ENCODE assay signal across 17 cellular contexts in genomic region chrX:101219116-101219839, GRCh38. TPM values are rescaled to one million over a fixed set of nuclear protein-coding genes. Genes with fewer than 3 reads are reported as not detected.
A peak's percentile ranks its signal among the peaks of the same experiment; 100 is the strongest.
DNase-seq lines count a peak whose midpoint lies in the region; FAIRE-seq and TF ChIP-seq lines count a peak whose summit lies in the region.
"Had no signal": no experiment of that assay in that cellular context is flagged by ENCODE, and none has a peak within 500 bp of the region (broad histone marks: within the 10 kb centered on the region; RNA-seq: fewer than 3 reads in every experiment).

Gene DRP2, plus strand, starts transcription at chrX:101219786. Its CDS starts 11,862 bp downstream, at chrX:101231648.

- H3K4ac ChIP-seq in H9 (ENCODE audit: low read depth, low read length), result no peak within 1 kb of the TSS

- no peak within 1 kb of the TSS for H2BK20ac ChIP-seq in H9 (ENCODE audit: low read depth, low read length, poor library complexity, severe bottlenecking)

- H3K14ac ChIP-seq in H9 (ENCODE audit: insufficient read depth, low read length), result peak within 1 kb of the TSS; percentile 47; the same call in 1 of the 2 replicates

- peaks cover 0 to 1% (median 0%) of the 10 kb centered on the region in 3 experiments; a peak in 1 of 7 replicates for H3K36me3 Mint-ChIP-seq in H9 (ENCODE audit: insufficient read depth in 1 of 3, low read depth in 3 of 3)
- no peaks in the 10 kb centered on the region for H3K36me3 Mint-ChIP-seq in mesothelial cell of epicardium
- H3K36me3 Mint-ChIP-seq: activated CD4-positive, alpha-beta memory T cell treated with anti-CD3 and anti-CD28 coated beads for 36 hours; activated naive CD4-positive, alpha-beta T cell treated with anti-CD3 and anti-CD28 coated beads, Interleukin-2, amount 50 U/mL, for 24 hours; naive B cell had no signal

- no peak within 1 kb of the TSS for H2BK15ac ChIP-seq in H9 (ENCODE audit: low read depth, low read length)

- no peak for FAIRE-seq in bronchial epithelial cell (lab: Jason Lieb, UNC)
- FAIRE-seq: endometrium, GM19239 had no signal

- WGBS in H9 (ENCODE audit: extremely low coverage, insufficient read length, low lambda C conversion rate), result no CpG with 5 or more reads among the region's 7 CpGs

- no peak within 1 kb of the TSS for H2AFZ ChIP-seq in H9 (ENCODE audit: low read length)

- H4K5ac ChIP-seq in H9 (ENCODE audit: insufficient read length, low read depth, low read length), result no peak within 1 kb of the TSS

- H3K9ac ChIP-seq in H9 (ENCODE audit: extremely low read depth, insufficient read length, low read length), result no peak within 1 kb of the TSS

- H3K9me3 Mint-ChIP-seq in H9 (peaks cover 60 to 66% of the 10 kb centered on the region in 2 experiments), mesothelial cell of epicardium (peaks cover 3% of the 10 kb centered on the region)
- H3K9me3 Mint-ChIP-seq: activated CD4-positive, alpha-beta memory T cell treated with anti-CD3 and anti-CD28 coated beads for 36 hours; activated naive CD4-positive, alpha-beta T cell treated with anti-CD3 and anti-CD28 coated beads, Interleukin-2, amount 50 U/mL, for 24 hours; stimulated activated naive CD8-positive, alpha-beta T cell treated with anti-CD3 and anti-CD28 coated beads, Interleukin-15, Interleukin-2, amounts not matched to agents 100 ng/mL and 50 ng/mL, for 24 hours had no signal

- no peaks in the 10 kb centered on the region for H3K36me3 ChIP-seq in bronchial epithelial cell (ENCODE audit: control insufficient read depth, insufficient read depth, low read length)

- no peaks in the 10 kb centered on the region for H3K27me3 ChIP-seq in AG04450 (ENCODE audit: control insufficient read depth, insufficient read depth, low read length)
- H3K27me3 ChIP-seq in H9 (ENCODE audit: insufficient read depth, low read length), result no peaks in the 10 kb centered on the region
- no peaks in the 10 kb centered on the region for H3K27me3 ChIP-seq in bronchial epithelial cell (ENCODE audit: control insufficient read depth, insufficient read depth, low read length)

- no peaks in the 10 kb centered on the region for H4K20me1 ChIP-seq in H9 (ENCODE audit: control insufficient read depth, insufficient read depth, insufficient read length)

- no peak within 1 kb of the TSS for H3K4me2 ChIP-seq in H9 (ENCODE audit: insufficient read depth, insufficient read length, low read length)

- H3K18ac ChIP-seq in H9 (ENCODE audit: insufficient read length, low read depth, low read length), result no peak within 1 kb of the TSS

- DNase-seq in AG04450 (ENCODE audit: low read depth, low spot score) (no peak), H9 (no peak), bronchial epithelial cell (ENCODE audit: low read depth) (peak; percentile 42), mesothelial cell of epicardium (ENCODE audit: low spot score in 2 of 2, unreplicated experiment in 2 of 2) (no peak), NCI-H1417 treated with DMSO at 0.1 percent for 48 hours (lab: John Stamatoyannopoulos, UW) (no peak), NCI-H82 (lab: John Stamatoyannopoulos, UW) (no peak), DMS153 (lab: John Stamatoyannopoulos, UW) (no peak), Kasumi-1 (lab: John Stamatoyannopoulos, UW) (no peak)
- DNase-seq: MM.1S, naive B cell, NCI-H69 had no signal

- H3K4me3 Mint-ChIP-seq in H9, result peak within 1 kb of the TSS in 1 of 2 experiments; percentile 53; a peak in 3 of 5 replicates
- peak within 1 kb of the TSS; percentile 46 for H3K4me3 Mint-ChIP-seq in mesothelial cell of epicardium
- H3K4me3 Mint-ChIP-seq: activated CD4-positive, alpha-beta memory T cell treated with anti-CD3 and anti-CD28 coated beads for 36 hours; activated naive CD4-positive, alpha-beta T cell treated with anti-CD3 and anti-CD28 coated beads, Interleukin-2, amount 50 U/mL, for 24 hours; stimulated activated naive CD8-positive, alpha-beta T cell treated with anti-CD3 and anti-CD28 coated beads, Interleukin-15, Interleukin-2, amounts not matched to agents 100 ng/mL and 50 ng/mL, for 24 hours had no signal

- no peak within 1 kb of the TSS for H3K23ac ChIP-seq in H9 (ENCODE audit: insufficient read length, low read depth, low read length)

- TF ChIP-seq CTCF in AG04450 (IDR thresholded peaks at IDR 0.05; ENCODE audit: low read depth, low read length) (no peak), H9 (conservative IDR thresholded peaks at IDR 0.05) (no peak), bronchial epithelial cell (IDR thresholded peaks at IDR 0.05; ENCODE audit: insufficient read depth, low read length, severe bottlenecking) (no peak), mesothelial cell of epicardium (IDR thresholded peaks at IDR 0.05; ENCODE audit: unreplicated experiment) (no peak)

- H2BK5ac ChIP-seq in H9 (ENCODE audit: insufficient read length, low read length), result no peak within 1 kb of the TSS

- no peak within 1 kb of the TSS for H2BK120ac ChIP-seq in H9 (ENCODE audit: low read depth, low read length, poor library complexity, severe bottlenecking)

- H2BK12ac ChIP-seq in H9 (ENCODE audit: insufficient read length, low read depth, low read length), result no peak within 1 kb of the TSS

- H4K91ac ChIP-seq in H9 (ENCODE audit: insufficient read length, low read depth, low read length), result no peak within 1 kb of the TSS

- no peaks in the 10 kb centered on the region for H3K4me1 ChIP-seq in H9 (ENCODE audit: insufficient read depth, low read length)

- H3K27ac ChIP-seq in AG04450 (ENCODE audit: low read depth, low read length) (peak within 1 kb of the TSS; percentile 61), H9 (ENCODE audit: insufficient read length, low read depth, low read length) (no peak within 1 kb of the TSS)
- H3K27ac ChIP-seq: C4-2B had no signal

- H3K9me3 ChIP-seq in AG04450 (ENCODE audit: control insufficient read depth, insufficient read depth, low read length) (no peaks in the 10 kb centered on the region), H9 (ENCODE audit: control insufficient read depth, low read depth, low read length) (peaks cover 48% of the 10 kb centered on the region)

- H2AK5ac ChIP-seq in H9 (ENCODE audit: insufficient read length, low read length), result no peak within 1 kb of the TSS

- no peak within 1 kb of the TSS for H3K56ac ChIP-seq in H9 (ENCODE audit: insufficient read length, low read depth, low read length)

- no peaks in the 10 kb centered on the region for H3K23me2 ChIP-seq in H9 (ENCODE audit: insufficient read length, low read depth, low read length, poor library complexity, severe bottlenecking)

- H3K79me2 ChIP-seq in H9 (ENCODE audit: insufficient read depth, low read length), result no peaks in the 10 kb centered on the region

- H3K4me1 Mint-ChIP-seq in H9 (peaks cover 2 to 7% of the 10 kb centered on the region in 2 experiments; a peak in 1 of 4 replicates), mesothelial cell of epicardium (peaks cover 4% of the 10 kb centered on the region)

- POLR2A ChIA-PET in AG04450 (lab: Yijun Ruan, JAX), result no interaction called here

- H4K8ac ChIP-seq in H9 (replicated peaks; ENCODE audit: insufficient read length, low read depth, low read length), result no peak within 1 kb of the TSS

- H3K27ac Mint-ChIP-seq in H9 (no peak within 1 kb of the TSS; a peak in 1 of 7 replicates), mesothelial cell of epicardium (peak within 1 kb of the TSS; percentile 62)
- H3K27ac Mint-ChIP-seq: activated CD4-positive, alpha-beta memory T cell treated with anti-CD3 and anti-CD28 coated beads for 36 hours; stimulated activated naive CD8-positive, alpha-beta T cell treated with anti-CD3 and anti-CD28 coated beads, Interleukin-15, Interleukin-2, amounts not matched to agents 100 ng/mL and 50 ng/mL, for 24 hours had no signal

- H3K27me3 Mint-ChIP-seq in H9 (ENCODE audit: low read depth) (no peaks in the 10 kb centered on the region; the same call in none of the 2 replicates), mesothelial cell of epicardium (ENCODE audit: low read depth) (no peaks in the 10 kb centered on the region)
- H3K27me3 Mint-ChIP-seq: activated CD4-positive, alpha-beta memory T cell treated with anti-CD3 and anti-CD28 coated beads for 36 hours; activated naive CD4-positive, alpha-beta T cell treated with anti-CD3 and anti-CD28 coated beads, Interleukin-2, amount 50 U/mL, for 24 hours; stimulated activated naive CD8-positive, alpha-beta T cell treated with anti-CD3 and anti-CD28 coated beads, Interleukin-15, Interleukin-2, amounts not matched to agents 100 ng/mL and 50 ng/mL, for 24 hours had no signal

- CTCF ChIA-PET in AG04450 (lab: Charles Lee), result interaction anchor here (0.5 kb wide), 1 partner anchor 259 kb away, joined by 3 read pairs; no protein-coding TSS in a partner anchor

- no peak within 1 kb of the TSS for H3T11ph ChIP-seq in H9 (ENCODE audit: low read length)

- no peaks in the 10 kb centered on the region for H3K79me1 ChIP-seq in H9 (ENCODE audit: insufficient read depth, low read depth, low read length, poor library complexity, severe bottlenecking)

- peak within 1 kb of the TSS; percentile 51 for H3K4me3 ChIP-seq in AG04450 (ENCODE audit: low read depth, low read length)
- no peak within 1 kb of the TSS for H3K4me3 ChIP-seq in bronchial epithelial cell (ENCODE audit: low read depth, low read length)

RNA-seq across cellular contexts. Expression of gene DRP2, which starts in this region (rescaled TPM):
- 4.3 and 5.5 TPM in 2 replicates for polyA plus RNA-seq in AG04450 (2011; rRNA removed)
- 9.4 and 10.0 TPM in 2 replicates for polyA minus RNA-seq in AG04450 (2011; rRNA and poly(A)+ RNA removed)
- total RNA-seq in H9 (2021) (0.04 TPM in 2 replicates), bronchial epithelial cell (not detected in 2 replicates), mesothelial cell of epicardium (3.9 to 4.4 TPM (median 4.2 TPM) in 3 replicates)

Comparison
In these comparisons a context has a peak if more than half of its experiments do, and no peak if none do; other contexts are left out.
1. Peak in DNase-seq in bronchial epithelial cell; RNA of the gene not detected or under 1 TPM.